ENCODE assay signal across 8 cellular contexts in the genomic region with DNA sequence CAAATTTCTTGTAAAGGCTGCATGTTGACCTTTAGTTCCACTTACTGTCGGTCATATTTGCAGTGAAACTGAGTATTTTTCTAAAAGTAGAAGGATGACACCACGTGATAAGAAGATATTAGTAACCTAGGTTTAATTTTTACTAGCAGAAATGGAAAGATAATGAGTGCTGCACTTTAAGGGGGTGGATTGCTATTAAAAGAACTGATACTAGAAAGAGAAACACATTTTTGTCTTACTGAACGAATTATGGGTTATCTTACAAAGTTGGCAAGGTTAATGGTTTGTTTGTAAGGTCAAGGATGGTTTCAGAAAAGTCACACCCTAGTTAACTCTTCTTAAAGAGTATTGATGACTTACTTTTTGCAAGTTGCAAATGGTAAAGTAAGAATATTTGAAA. TPM values are rescaled to one million over a fixed set of nuclear protein-coding genes. Genes with fewer than 3 reads are reported as not detected.
A peak's percentile ranks its signal among the peaks of the same experiment; 100 is the strongest.
DNase-seq lines count a peak whose midpoint lies in the region; ATAC-seq and TF ChIP-seq lines count a peak whose summit lies in the region.

No MANE protein-coding gene starts in this region.

- peaks cover 7% of the 10 kb centered on the region for H3K36me3 Mint-ChIP-seq in stimulated activated naive CD8-positive, alpha-beta T cell treated with anti-CD3 and anti-CD28 coated beads, Interleukin-15, Interleukin-2, amounts not matched to agents 100 ng/mL and 50 ng/mL, for 24 hours (ENCODE audit: low read depth)
- H3K36me3 Mint-ChIP-seq in type B pancreatic cell = no peaks in the 10 kb centered on the region
- no peaks in the 10 kb centered on the region for H3K36me3 Mint-ChIP-seq in activated T-cell treated with anti-CD3 and anti-CD28 coated beads, Interleukin-2, amount 50 U/mL, for 72 hours (ENCODE audit: insufficient read depth in 2 of 2)

- no peak overlapping the region for H3K27ac ChIP-seq in SK-N-MC
- H3K27ac ChIP-seq in heart right ventricle = no peak overlapping the region

- H3K9me3 Mint-ChIP-seq in stimulated activated naive CD8-positive, alpha-beta T cell treated with anti-CD3 and anti-CD28 coated beads, Interleukin-15, Interleukin-2, amounts not matched to agents 100 ng/mL and 50 ng/mL, for 24 hours = no peaks in the 10 kb centered on the region
- no peaks in the 10 kb centered on the region for H3K9me3 Mint-ChIP-seq in type B pancreatic cell
- no peaks in the 10 kb centered on the region for H3K9me3 Mint-ChIP-seq in activated T-cell treated with anti-CD3 and anti-CD28 coated beads, Interleukin-2, amount 50 U/mL, for 72 hours

- no peak for ATAC-seq in stimulated activated naive CD8-positive, alpha-beta T cell treated with anti-CD3 and anti-CD28 coated beads, Interleukin-15, Interleukin-2, amounts not matched to agents 100 U/mL and 50 U/mL, for 24 hours
- peak; percentile 32 for ATAC-seq in HG02798 (IDR thresholded peaks at IDR 0.05; ENCODE audit: poor library complexity, unreplicated experiment)
- ATAC-seq in heart right ventricle = no peak
- no peak for ATAC-seq in activated T-cell treated with anti-CD3 and anti-CD28 coated beads, Interleukin-2, amount 50 U/mL, for 72 hours (replicated peaks in 1 of 2)

- WGBS in heart right ventricle, 2 donors = 31 to 47% methylated on average over 3 of the region's 3 CpGs

- H3K4me3 ChIP-seq in SK-N-MC (peak overlapping the region; percentile 89), heart right ventricle (peak overlapping the region in 1 of 10 donors; percentile 78)

- peaks cover 36% of the 10 kb centered on the region for H3K4me1 Mint-ChIP-seq in stimulated activated naive CD8-positive, alpha-beta T cell treated with anti-CD3 and anti-CD28 coated beads, Interleukin-15, Interleukin-2, amounts not matched to agents 100 ng/mL and 50 ng/mL, for 24 hours (ENCODE audit: low read depth)
- H3K4me1 Mint-ChIP-seq in type B pancreatic cell (ENCODE audit: unreplicated experiment) = peaks cover 32% of the 10 kb centered on the region
- peaks cover 29% of the 10 kb centered on the region for H3K4me1 Mint-ChIP-seq in activated T-cell treated with anti-CD3 and anti-CD28 coated beads, Interleukin-2, amount 50 U/mL, for 72 hours (ENCODE audit: low read depth)

- peak overlapping the region; percentile 19 for H3K27ac Mint-ChIP-seq in stimulated activated naive CD8-positive, alpha-beta T cell treated with anti-CD3 and anti-CD28 coated beads, Interleukin-15, Interleukin-2, amounts not matched to agents 100 ng/mL and 50 ng/mL, for 24 hours
- H3K27ac Mint-ChIP-seq in type B pancreatic cell = no peak overlapping the region
- no peak overlapping the region for H3K27ac Mint-ChIP-seq in activated T-cell treated with anti-CD3 and anti-CD28 coated beads, Interleukin-2, amount 50 U/mL, for 72 hours

- peak overlapping the region; percentile 74 for H3K4me3 Mint-ChIP-seq in stimulated activated naive CD8-positive, alpha-beta T cell treated with anti-CD3 and anti-CD28 coated beads, Interleukin-15, Interleukin-2, amounts not matched to agents 100 ng/mL and 50 ng/mL, for 24 hours
- peak overlapping the region; percentile 75 for H3K4me3 Mint-ChIP-seq in type B pancreatic cell
- peak overlapping the region in 1 of 2 donors; percentile 80 for H3K4me3 Mint-ChIP-seq in activated T-cell treated with anti-CD3 and anti-CD28 coated beads, Interleukin-2, amount 50 U/mL, for 72 hours

- no peaks in the 10 kb centered on the region for H3K27me3 ChIP-seq in heart right ventricle

- intact Hi-C loops in heart right ventricle (cut with DNase I) = no loop called here

- no peak for TF ChIP-seq CTCF in type B pancreatic cell (conservative IDR thresholded peaks at IDR 0.05)
- no peak for TF ChIP-seq CTCF in heart right ventricle (IDR thresholded peaks at IDR 0.05)

- peaks cover 0 to 58% (median 34%) of the 10 kb centered on the region in 9 donors for H3K4me1 ChIP-seq in heart right ventricle

- H3K36me3 ChIP-seq in SK-N-MC (ENCODE audit: insufficient read depth, low read length) (peaks cover 16% of the 10 kb centered on the region; the same call in 1 of the 2 replicates), heart right ventricle (no peaks in the 10 kb centered on the region)

- DNase-seq in stimulated activated naive CD8-positive, alpha-beta T cell treated with anti-CD3 and anti-CD28 coated beads, Interleukin-15, Interleukin-2, amounts not matched to agents 100 U/mL and 50 U/mL, for 24 hours = no peak
- DNase-seq in SK-N-MC (ENCODE audit: low read depth, low spot score) (no peak), type B pancreatic cell (ENCODE audit: extremely low spot score, unreplicated experiment) (no peak), NCI-H748 (lab: John Stamatoyannopoulos, UW; ENCODE audit: unreplicated experiment) (no peak), heart right ventricle (no peak)
- no peak for DNase-seq in activated T-cell treated with anti-CD3 and anti-CD28 coated beads, Interleukin-2, amount 50 U/mL, for 72 hours

- H3K9me3 ChIP-seq in SK-N-MC (ENCODE audit: low read depth, low read length) (no peaks in the 10 kb centered on the region), heart right ventricle (no peaks in the 10 kb centered on the region)

- no peak overlapping the region for H3K9ac ChIP-seq in SK-N-MC (ENCODE audit: insufficient read length)

- H3K27me3 Mint-ChIP-seq in stimulated activated naive CD8-positive, alpha-beta T cell treated with anti-CD3 and anti-CD28 coated beads, Interleukin-15, Interleukin-2, amounts not matched to agents 100 ng/mL and 50 ng/mL, for 24 hours = no peaks in the 10 kb centered on the region
- H3K27me3 Mint-ChIP-seq in type B pancreatic cell = no peaks in the 10 kb centered on the region
- no peaks in the 10 kb centered on the region for H3K27me3 Mint-ChIP-seq in activated T-cell treated with anti-CD3 and anti-CD28 coated beads, Interleukin-2, amount 50 U/mL, for 72 hours (ENCODE audit: low read depth)

RNA-seq across cellular contexts. Expression of a gene that starts 2.4 kb away (rescaled TPM):
- total RNA-seq in type B pancreatic cell (ENCODE audit: low replicate concordance) (19.3 and 20.8 TPM in 2 replicates), heart right ventricle (1 to 10 TPM; 2.3 to 5.1 (median 3.8) TPM)
- polyA plus RNA-seq in heart right ventricle = 1 to 10 TPM; 1.8 to 4.8 TPM
- total RNA-seq in activated T-cell treated with anti-CD3 and anti-CD28 coated beads, Interleukin-2, amount 50 U/mL, for 72 hours = 1 to 10 TPM; 6.0 to 6.4 TPM
